In the genomic region with DNA sequence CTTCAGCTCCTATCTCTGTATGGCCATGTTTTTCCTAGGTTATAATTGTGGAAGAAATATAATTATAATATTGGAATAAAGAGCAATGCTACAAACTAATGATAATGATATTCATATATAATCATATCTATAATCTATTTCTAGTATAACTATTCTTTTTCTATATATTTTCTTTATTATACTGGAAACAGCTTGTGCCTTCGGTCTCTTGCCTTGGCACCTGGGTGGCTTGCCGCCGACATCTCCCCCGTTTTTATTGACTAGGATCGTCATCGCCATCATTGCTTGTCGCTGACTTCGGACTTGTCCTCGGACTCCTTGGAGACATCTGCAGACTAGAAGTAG, we compare ENCODE assay signal across 8 cellular contexts. TPM values are rescaled to one million over a fixed set of nuclear protein-coding genes. Genes with fewer than 3 reads are reported as not detected.
DNase-seq lines count a peak whose midpoint lies in the region; ATAC-seq, FAIRE-seq and TF ChIP-seq lines count a peak whose summit lies in the region.

No MANE protein-coding gene starts in this region.

- no peaks in the 10 kb centered on the region for H3K9me2 ChIP-seq in Karpas-422 (replicated peaks; ENCODE audit: insufficient read depth, low read length)

- H2AFZ ChIP-seq in Karpas-422 (ENCODE audit: low read length) = no peak overlapping the region

- H3K79me2 ChIP-seq in Karpas-422 (ENCODE audit: low read length) = peaks cover 65% of the 10 kb centered on the region

- H3K27ac Mint-ChIP-seq in chondrocyte (ENCODE audit: unreplicated experiment) = no peak overlapping the region
- H3K27ac Mint-ChIP-seq in neural crest cell (ENCODE audit: unreplicated experiment) = no peak overlapping the region

- peaks cover 3% of the 10 kb centered on the region for H3K9me3 ChIP-seq in BE2C
- peaks cover 11% of the 10 kb centered on the region; the same call in 1 of the 2 replicates for H3K9me3 ChIP-seq in Karpas-422 (ENCODE audit: low read length)

- no peaks in the 10 kb centered on the region for H4K20me1 ChIP-seq in Karpas-422 (ENCODE audit: insufficient read depth, low read depth, low read length)

- FAIRE-seq in urothelium cell line (lab: Jason Lieb, UNC) = no peak

- TF ChIP-seq CTCF in BE2C (IDR thresholded peaks at IDR 0.05; ENCODE audit: low read depth, low read length) (no peak), chondrocyte (IDR thresholded peaks at IDR 0.05) (peak; percentile 27), neural crest cell (conservative IDR thresholded peaks at IDR 0.05) (no peak)

- H3K36me3 Mint-ChIP-seq in chondrocyte (ENCODE audit: low read depth) = no peaks in the 10 kb centered on the region
- H3K36me3 Mint-ChIP-seq in neural crest cell (ENCODE audit: low read depth) = peaks cover 28% of the 10 kb centered on the region

- H3K4me1 Mint-ChIP-seq in chondrocyte (ENCODE audit: low read depth) (peaks cover 13% of the 10 kb centered on the region), neural crest cell (peaks cover 16% of the 10 kb centered on the region)

- DNase-seq in BE2C = no peak
- no peak for DNase-seq in Karpas-422
- no peak for DNase-seq in chondrocyte (ENCODE audit: low spot score)
- no peak for DNase-seq in neural crest cell (ENCODE audit: low read depth, low spot score)
- no peak for DNase-seq in NCI-H2196 treated with DMSO at 0.1 percent for 48 hours (lab: John Stamatoyannopoulos, UW; ENCODE audit: unreplicated experiment)
- no peak for DNase-seq in urothelium cell line (ENCODE audit: low spot score)

- H3K4me3 ChIP-seq in BE2C (ENCODE audit: low read depth, low read length) (peak overlapping the region; percentile 96), Karpas-422 (ENCODE audit: low read length) (peak overlapping the region; percentile 82)

- no peak overlapping the region; the same call in 1 of the 2 replicates for H3K9ac ChIP-seq in Karpas-422 (ENCODE audit: low read length)

- no peaks in the 10 kb centered on the region for H3K9me3 Mint-ChIP-seq in chondrocyte (ENCODE audit: low read depth)
- peaks cover 2% of the 10 kb centered on the region for H3K9me3 Mint-ChIP-seq in neural crest cell

- peak overlapping the region; percentile 90 for H3K4me2 ChIP-seq in Karpas-422 (ENCODE audit: low read depth, low read length, poor library complexity, severe bottlenecking)

- H3K4me1 ChIP-seq in BE2C (no peaks in the 10 kb centered on the region), Karpas-422 (ENCODE audit: low read length) (peaks cover 5% of the 10 kb centered on the region)

- H3K27me3 Mint-ChIP-seq in chondrocyte (ENCODE audit: low read depth) = no peaks in the 10 kb centered on the region
- peaks cover 2% of the 10 kb centered on the region for H3K27me3 Mint-ChIP-seq in neural crest cell (ENCODE audit: low read depth)

- ATAC-seq in GM19023 (IDR thresholded peaks at IDR 0.05; ENCODE audit: unreplicated experiment) (no peak), HG02884 (IDR thresholded peaks at IDR 0.05; ENCODE audit: unreplicated experiment) (no peak)

- no peak overlapping the region for H3K27ac ChIP-seq in Karpas-422 (ENCODE audit: low read length)

- H3K36me3 ChIP-seq in BE2C (peaks cover 15% of the 10 kb centered on the region), Karpas-422 (ENCODE audit: insufficient read depth, low read length) (peaks cover 41% of the 10 kb centered on the region)

- H3K4me3 Mint-ChIP-seq in chondrocyte (ENCODE audit: unreplicated experiment) = no peak overlapping the region
- H3K4me3 Mint-ChIP-seq in neural crest cell = peak overlapping the region; percentile 99

- H3K27me3 ChIP-seq in BE2C = no peaks in the 10 kb centered on the region
- no peaks in the 10 kb centered on the region for H3K27me3 ChIP-seq in Karpas-422 (ENCODE audit: low read length)

RNA-seq across cellular contexts. Expression of gene ZNF763, which starts 24.2 kb away (rescaled TPM):
- polyA plus RNA-seq in BE2C (2012; ENCODE audit: insufficient read depth, insufficient read length, low read depth) = 0.20 TPM
- total RNA-seq in Karpas-422 (2014; rRNA removed; shearing (Covaris generic); ENCODE audit: low replicate concordance) = 3.2 and 9.2 TPM in 2 replicates
- total RNA-seq in chondrocyte (1.1 to 3.5 TPM (median 2.7 TPM) in 3 replicates), neural crest cell (2.9 and 4.5 TPM in 2 replicates)

RNA-seq across cellular contexts. Expression of gene ZNF433, which starts 46.4 kb away (rescaled TPM):
- 1.0 TPM for polyA plus RNA-seq in BE2C (2012; ENCODE audit: insufficient read depth, insufficient read length, low read depth)
- 4.4 and 6.0 TPM in 2 replicates for total RNA-seq in Karpas-422 (2014; rRNA removed; shearing (Covaris generic); ENCODE audit: low replicate concordance)
- total RNA-seq in chondrocyte (4.1 to 6.8 TPM (median 6.0 TPM) in 3 replicates), neural crest cell (5.7 and 5.8 TPM in 2 replicates)
